Comparison of ENCODE assay signal across 1 cellular context in the genomic region with DNA sequence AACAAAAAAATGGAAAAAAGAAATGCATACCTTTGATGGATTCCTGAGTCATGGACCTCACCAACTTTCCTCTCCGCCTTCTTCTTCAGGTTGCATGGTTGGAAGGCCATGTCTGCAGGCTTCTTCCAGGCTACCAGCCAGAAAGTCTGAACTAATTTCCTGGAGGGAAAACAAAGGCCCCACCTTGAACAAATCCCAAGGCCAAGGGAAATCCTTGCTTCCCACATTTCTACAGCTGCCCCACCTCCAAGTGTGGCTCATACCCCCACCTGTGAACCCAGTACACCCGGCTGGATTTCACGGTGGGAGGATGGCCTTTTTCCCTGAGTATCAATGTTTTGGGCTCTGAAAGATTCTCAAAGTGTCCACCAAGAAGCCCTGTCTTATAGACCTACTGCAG.
TF ChIP-seq lines count a peak whose summit lies in the region.

No MANE protein-coding gene starts in this region.

TF ChIP-seq in WTC11, 78 proteins besides CTCF, POLR2A, EP300 and RAD21 (continued from another document):
- TF ChIP-seq USF1 (CRISPR knock-in tag; IDR thresholded peaks at IDR 0.05) (no peak), ZNF396 (CRISPR knock-in tag; IDR thresholded peaks at IDR 0.05; ENCODE audit: borderline replicate concordance) (no peak), FOXP1 (CRISPR knock-in tag; IDR thresholded peaks at IDR 0.05; ENCODE audit: borderline replicate concordance) (no peak)
- TF ChIP-seq, protein P1, sequence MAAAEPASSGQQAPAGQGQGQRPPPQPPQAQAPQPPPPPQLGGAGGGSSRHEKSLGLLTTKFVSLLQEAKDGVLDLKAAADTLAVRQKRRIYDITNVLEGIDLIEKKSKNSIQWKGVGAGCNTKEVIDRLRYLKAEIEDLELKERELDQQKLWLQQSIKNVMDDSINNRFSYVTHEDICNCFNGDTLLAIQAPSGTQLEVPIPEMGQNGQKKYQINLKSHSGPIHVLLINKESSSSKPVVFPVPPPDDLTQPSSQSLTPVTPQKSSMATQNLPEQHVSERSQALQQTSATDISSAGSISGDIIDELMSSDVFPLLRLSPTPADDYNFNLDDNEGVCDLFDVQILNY (CRISPR knock-in tag; IDR thresholded peaks at IDR 0.05) = no peak
- TF ChIP-seq, protein P2, sequence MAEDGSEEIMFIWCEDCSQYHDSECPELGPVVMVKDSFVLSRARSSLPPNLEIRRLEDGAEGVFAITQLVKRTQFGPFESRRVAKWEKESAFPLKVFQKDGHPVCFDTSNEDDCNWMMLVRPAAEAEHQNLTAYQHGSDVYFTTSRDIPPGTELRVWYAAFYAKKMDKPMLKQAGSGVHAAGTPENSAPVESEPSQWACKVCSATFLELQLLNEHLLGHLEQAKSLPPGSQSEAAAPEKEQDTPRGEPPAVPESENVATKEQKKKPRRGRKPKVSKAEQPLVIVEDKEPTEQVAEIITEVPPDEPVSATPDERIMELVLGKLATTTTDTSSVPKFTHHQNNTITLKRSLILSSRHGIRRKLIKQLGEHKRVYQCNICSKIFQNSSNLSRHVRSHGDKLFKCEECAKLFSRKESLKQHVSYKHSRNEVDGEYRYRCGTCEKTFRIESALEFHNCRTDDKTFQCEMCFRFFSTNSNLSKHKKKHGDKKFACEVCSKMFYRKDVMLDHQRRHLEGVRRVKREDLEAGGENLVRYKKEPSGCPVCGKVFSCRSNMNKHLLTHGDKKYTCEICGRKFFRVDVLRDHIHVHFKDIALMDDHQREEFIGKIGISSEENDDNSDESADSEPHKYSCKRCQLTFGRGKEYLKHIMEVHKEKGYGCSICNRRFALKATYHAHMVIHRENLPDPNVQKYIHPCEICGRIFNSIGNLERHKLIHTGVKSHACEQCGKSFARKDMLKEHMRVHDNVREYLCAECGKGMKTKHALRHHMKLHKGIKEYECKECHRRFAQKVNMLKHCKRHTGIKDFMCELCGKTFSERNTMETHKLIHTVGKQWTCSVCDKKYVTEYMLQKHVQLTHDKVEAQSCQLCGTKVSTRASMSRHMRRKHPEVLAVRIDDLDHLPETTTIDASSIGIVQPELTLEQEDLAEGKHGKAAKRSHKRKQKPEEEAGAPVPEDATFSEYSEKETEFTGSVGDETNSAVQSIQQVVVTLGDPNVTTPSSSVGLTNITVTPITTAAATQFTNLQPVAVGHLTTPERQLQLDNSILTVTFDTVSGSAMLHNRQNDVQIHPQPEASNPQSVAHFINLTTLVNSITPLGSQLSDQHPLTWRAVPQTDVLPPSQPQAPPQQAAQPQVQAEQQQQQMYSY (CRISPR knock-in tag; IDR thresholded peaks at IDR 0.05) = no peak
